ENCODE assay signal across 1 cellular context in genomic region chr10:97849491-97850402, GRCh38.
TF ChIP-seq lines count a peak whose summit lies in the region.

TSS of gene GOLGA7B (plus strand) at chr10:97849843. CDS start at chr10:97850304, 461 bp downstream.

TF ChIP-seq in WTC11, 78 proteins besides CTCF, POLR2A, EP300 and RAD21 (continued from another document):
- TF ChIP-seq SMAD4 (CRISPR knock-in tag; IDR thresholded peaks at IDR 0.05) = no peak
- TF ChIP-seq STAT6 (CRISPR knock-in tag; conservative IDR thresholded peaks at IDR 0.05; ENCODE audit: low read depth) = no peak
- TF ChIP-seq TCF7 (CRISPR knock-in tag; IDR thresholded peaks at IDR 0.05; ENCODE audit: low read depth) = 0 out of 2 replicates have a peak, but pooled peaks have one; percentile 45
- TF ChIP-seq ZNF396 (CRISPR knock-in tag; IDR thresholded peaks at IDR 0.05; ENCODE audit: borderline replicate concordance) = no peak
- TF ChIP-seq FOXP4 (CRISPR knock-in tag; IDR thresholded peaks at IDR 0.05) = peak; percentile 72
- TF ChIP-seq KAT7 (CRISPR knock-in tag; IDR thresholded peaks at IDR 0.05; ENCODE audit: borderline replicate concordance) = no peak
- no peak; the same call in 1 of the 2 replicates for TF ChIP-seq ZNF219 (CRISPR knock-in tag; IDR thresholded peaks at IDR 0.05; ENCODE audit: borderline replicate concordance)
- no peak for TF ChIP-seq CREB1 (CRISPR knock-in tag; IDR thresholded peaks at IDR 0.05)
- TF ChIP-seq CDX4 (CRISPR knock-in tag; IDR thresholded peaks at IDR 0.05; ENCODE audit: borderline replicate concordance) = no peak
- no peak for TF ChIP-seq E2F5 (CRISPR knock-in tag; IDR thresholded peaks at IDR 0.05)
- TF ChIP-seq ESRRA (CRISPR knock-in tag; IDR thresholded peaks at IDR 0.05; ENCODE audit: borderline replicate concordance) = no peak
TF ChIP-seq in WTC11: peak in this region for 11.
